In genomic region chr5:181186902-181187499, GRCh38 we compare ENCODE assay signal across 2 cellular contexts.
TF ChIP-seq lines count a peak whose summit lies in the region.

No MANE protein-coding gene starts in this region.

TF ChIP-seq in SK-N-SH, 30 proteins besides CTCF, POLR2A, EP300 and RAD21 (continued from another document):
- TF ChIP-seq, protein P1, sequence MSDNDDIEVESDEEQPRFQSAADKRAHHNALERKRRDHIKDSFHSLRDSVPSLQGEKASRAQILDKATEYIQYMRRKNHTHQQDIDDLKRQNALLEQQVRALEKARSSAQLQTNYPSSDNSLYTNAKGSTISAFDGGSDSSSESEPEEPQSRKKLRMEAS (IDR thresholded peaks at IDR 0.05; ENCODE audit: low read depth), result no peak
- TF ChIP-seq FOSL2 (IDR thresholded peaks at IDR 0.05; ENCODE audit: borderline replicate concordance, low read depth), result no peak

TF ChIP-seq in SK-N-SH treated with all-trans-retinoic acid at 6 μM for 48 hours, 23 proteins besides CTCF, POLR2A, EP300 and RAD21 (continued from another document):
- TF ChIP-seq CREB5 (CRISPR knock-in tag; IDR thresholded peaks at IDR 0.05; ENCODE audit: low read depth), result no peak
- TF ChIP-seq BACH2 (CRISPR knock-in tag; IDR thresholded peaks at IDR 0.05; ENCODE audit: borderline replicate concordance), result no peak
- no peak for TF ChIP-seq POU6F1 (CRISPR knock-in tag; IDR thresholded peaks at IDR 0.05; ENCODE audit: borderline replicate concordance, low read depth)
- no peak for TF ChIP-seq ZFP30 (CRISPR knock-in tag; IDR thresholded peaks at IDR 0.05)
- TF ChIP-seq GLIS3 (CRISPR knock-in tag; IDR thresholded peaks at IDR 0.05), result no peak
- TF ChIP-seq RARB (CRISPR knock-in tag; IDR thresholded peaks at IDR 0.05), result no peak
- no peak for TF ChIP-seq ZNF8 (CRISPR knock-in tag; IDR thresholded peaks at IDR 0.05)
- TF ChIP-seq, protein P2, sequence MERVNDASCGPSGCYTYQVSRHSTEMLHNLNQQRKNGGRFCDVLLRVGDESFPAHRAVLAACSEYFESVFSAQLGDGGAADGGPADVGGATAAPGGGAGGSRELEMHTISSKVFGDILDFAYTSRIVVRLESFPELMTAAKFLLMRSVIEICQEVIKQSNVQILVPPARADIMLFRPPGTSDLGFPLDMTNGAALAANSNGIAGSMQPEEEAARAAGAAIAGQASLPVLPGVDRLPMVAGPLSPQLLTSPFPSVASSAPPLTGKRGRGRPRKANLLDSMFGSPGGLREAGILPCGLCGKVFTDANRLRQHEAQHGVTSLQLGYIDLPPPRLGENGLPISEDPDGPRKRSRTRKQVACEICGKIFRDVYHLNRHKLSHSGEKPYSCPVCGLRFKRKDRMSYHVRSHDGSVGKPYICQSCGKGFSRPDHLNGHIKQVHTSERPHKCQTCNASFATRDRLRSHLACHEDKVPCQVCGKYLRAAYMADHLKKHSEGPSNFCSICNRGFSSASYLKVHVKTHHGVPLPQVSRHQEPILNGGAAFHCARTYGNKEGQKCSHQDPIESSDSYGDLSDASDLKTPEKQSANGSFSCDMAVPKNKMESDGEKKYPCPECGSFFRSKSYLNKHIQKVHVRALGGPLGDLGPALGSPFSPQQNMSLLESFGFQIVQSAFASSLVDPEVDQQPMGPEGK (CRISPR knock-in tag; IDR thresholded peaks at IDR 0.05; ENCODE audit: borderline replicate concordance), result no peak
- TF ChIP-seq TCF4 (CRISPR knock-in tag; IDR thresholded peaks at IDR 0.05; ENCODE audit: borderline replicate concordance), result no peak
- TF ChIP-seq SNAI2 (CRISPR knock-in tag; IDR thresholded peaks at IDR 0.05), result no peak
- TF ChIP-seq ZFP3 (CRISPR knock-in tag; IDR thresholded peaks at IDR 0.05), result no peak
- TF ChIP-seq CSDC2 (CRISPR knock-in tag; IDR thresholded peaks at IDR 0.05), result no peak
